In genomic region chr16:87436225-87437172, GRCh38 we compare ENCODE assay signal across 9 cellular contexts. TPM values are rescaled to one million over a fixed set of nuclear protein-coding genes. Genes with fewer than 3 reads are reported as not detected.
DNase-seq lines count a peak whose midpoint lies in the region; ATAC-seq and TF ChIP-seq lines count a peak whose summit lies in the region.
"Had no signal": no experiment of that assay in that cellular context is flagged by ENCODE, and none has a peak within 500 bp of the region (broad histone marks: within the 10 kb centered on the region; RNA-seq: fewer than 3 reads in every experiment).

No MANE protein-coding gene starts in this region.

- TF ChIP-seq CTCF in astrocyte of the cerebellum (IDR thresholded peaks at IDR 0.05; ENCODE audit: low read depth, low read length, missing control alignments) (no peak), lower lobe of right lung (IDR thresholded peaks at IDR 0.05) (no peak)

- ATAC-seq in lower lobe of right lung (peak in 1 of 2 donors; percentile 19), GM19328 (IDR thresholded peaks at IDR 0.05; ENCODE audit: unreplicated experiment) (no peak), HG03095 (IDR thresholded peaks at IDR 0.05; ENCODE audit: unreplicated experiment) (no peak)
- ATAC-seq: K562 had no signal

- in situ Hi-C loops in astrocyte of the cerebellum (cut with HindIII; ENCODE audit: low sequenced_read_pairs), result no loop called here

- peak overlapping the region in 1 of 2 donors; percentile 38 for H3K9ac ChIP-seq in stomach smooth muscle (ENCODE audit: low read length in 2 of 2)

- intact Hi-C loops in lower lobe of right lung (cut with DNase I), result no loop called here

- H3K27me3 ChIP-seq in MG63, result no peaks in the 10 kb centered on the region
- no peaks in the 10 kb centered on the region for H3K27me3 ChIP-seq in lower lobe of right lung (ENCODE audit: low read depth)
- no peaks in the 10 kb centered on the region for H3K27me3 ChIP-seq in stomach smooth muscle (ENCODE audit: control insufficient read depth in 1 of 2, insufficient read depth in 2 of 2, low read length in 2 of 2)

- peak; percentile 38 for DNase-seq in MG63
- peak; percentile 18 for DNase-seq in astrocyte of the cerebellum (ENCODE audit: low read depth)
- DNase-seq in lower lobe of right lung, result no peak
- DNase-seq in NCI-H2081 (lab: John Stamatoyannopoulos, UW), result no peak
- DNase-seq in putamen (ENCODE audit: low spot score), result no peak

- no peaks in the 10 kb centered on the region for H3K9me3 ChIP-seq in MG63
- H3K9me3 ChIP-seq in lower lobe of right lung, result no peaks in the 10 kb centered on the region
- H3K9me3 ChIP-seq in stomach smooth muscle (ENCODE audit: control insufficient read depth in 2 of 2, low read length in 2 of 2), result no peaks in the 10 kb centered on the region

- H3K4me1 ChIP-seq in lower lobe of right lung, result peaks cover 26% of the 10 kb centered on the region
- peaks cover 16% of the 10 kb centered on the region for H3K4me1 ChIP-seq in stomach smooth muscle (ENCODE audit: control insufficient read depth, insufficient read depth, low read length)

- H3K27ac ChIP-seq in lower lobe of right lung (peak overlapping the region; percentile 75), stomach smooth muscle (ENCODE audit: low read length) (peak overlapping the region; percentile 18)

- no peak overlapping the region for H3K4me3 ChIP-seq in MG63
- H3K4me3 ChIP-seq in astrocyte of the cerebellum (ENCODE audit: low read depth, low read length), result no peak overlapping the region
- no peak overlapping the region for H3K4me3 ChIP-seq in lower lobe of right lung
- H3K4me3 ChIP-seq in stomach smooth muscle (ENCODE audit: low read length in 2 of 2), result no peak overlapping the region
- H3K4me3 ChIP-seq: K562 had no signal

- H3K36me3 ChIP-seq in MG63, result no peaks in the 10 kb centered on the region
- H3K36me3 ChIP-seq in lower lobe of right lung, result peaks cover 22% of the 10 kb centered on the region
- peaks cover 2 to 7% of the 10 kb centered on the region in 2 donors for H3K36me3 ChIP-seq in stomach smooth muscle (ENCODE audit: control insufficient read depth in 2 of 2, insufficient read depth in 2 of 2, low read length in 2 of 2)

RNA-seq across cellular contexts. Expression of gene MAP1LC3B, which starts 44.4 kb away (rescaled TPM):
- total RNA-seq in MG63 (2014; rRNA removed; shearing (Covaris generic); ENCODE audit: low replicate concordance), result 7.9 and 16.0 TPM in 2 replicates
- 64.5 TPM for total RNA-seq in lower lobe of right lung

RNA-seq across cellular contexts. Expression of gene FBXO31, which starts 52.9 kb away (rescaled TPM):
- 12.6 and 33.4 TPM in 2 replicates for total RNA-seq in MG63 (2014; rRNA removed; shearing (Covaris generic); ENCODE audit: low replicate concordance)
- 26.2 TPM for total RNA-seq in lower lobe of right lung

RNA-seq across cellular contexts. Expression of gene ZCCHC14, which starts 56.3 kb away (rescaled TPM):
- 2.6 and 3.0 TPM in 2 replicates for total RNA-seq in MG63 (2014; rRNA removed; shearing (Covaris generic); ENCODE audit: low replicate concordance)
- total RNA-seq in lower lobe of right lung, result 23.9 TPM

Comparison
In these comparisons a context has a peak if more than half of its experiments do, and no peak if none do; other contexts are left out.
1. DNase-seq: peak in MG63 (single experiment) and astrocyte of the cerebellum (single experiment); none in lower lobe of right lung (single experiment), NCI-H2081 (0 of 2) and putamen (single experiment).